ENCODE assay signal across 15 cellular contexts in genomic region chr12:34403706-34404376, GRCh38.
DNase-seq lines count a peak whose midpoint lies in the region; ATAC-seq and TF ChIP-seq lines count a peak whose summit lies in the region.
"Had no signal": no experiment of that assay in that cellular context is flagged by ENCODE, and none has a peak within 500 bp of the region (broad histone marks: within the 10 kb centered on the region; RNA-seq: fewer than 3 reads in every experiment).

No MANE protein-coding gene starts in this region.

- ATAC-seq in body of pancreas (no peak), lung (ENCODE audit: insufficient read depth, low FRiP score) (no peak), upper lobe of right lung (no peak), HG03521 (IDR thresholded peaks at IDR 0.05; ENCODE audit: unreplicated experiment) (no peak), GM18502 (IDR thresholded peaks at IDR 0.05; ENCODE audit: poor library complexity, unreplicated experiment) (no peak)
- ATAC-seq: activated CD8-positive, alpha-beta T cell treated with anti-CD3 and anti-CD28 coated beads for 36 hours; gastroesophageal sphincter; GM12878 had no signal

- no peak overlapping the region for H3K4me3 Mint-ChIP-seq in activated naive CD4-positive, alpha-beta T cell treated with anti-CD3 and anti-CD28 coated beads for 36 hours
- H3K4me3 Mint-ChIP-seq: activated CD8-positive, alpha-beta T cell treated with anti-CD3 and anti-CD28 coated beads for 36 hours; endodermal cell had no signal

- TF ChIP-seq CTCF in body of pancreas (IDR thresholded peaks at IDR 0.05) (no peak), lung (IDR thresholded peaks at IDR 0.05; ENCODE audit: control extremely low read depth, extremely low read depth) (no peak), upper lobe of right lung (IDR thresholded peaks at IDR 0.05) (no peak), smooth muscle cell (IDR thresholded peaks at IDR 0.05; ENCODE audit: borderline replicate concordance, insufficient read depth, poor library complexity, severe bottlenecking) (no peak)

- peak; percentile 3 for DNase-seq in activated naive CD4-positive, alpha-beta T cell treated with anti-CD3 and anti-CD28 coated beads for 36 hours
- no peak for DNase-seq in activated naive CD4-positive, alpha-beta T cell treated with Interleukin-2 at 50 U/mL for 16 hours
- DNase-seq in body of pancreas = peak in 3 of 4 donors; percentile 1 to 2 (median 1)
- peak; percentile 24 for DNase-seq in lung (ENCODE audit: low spot score)
- DNase-seq in upper lobe of right lung = peak; percentile 50
- no peak for DNase-seq in smooth muscle cell (lab: John Stamatoyannopoulos, UW; ENCODE audit: unreplicated experiment)
- DNase-seq: activated CD8-positive, alpha-beta T cell treated with anti-CD3 and anti-CD28 coated beads for 36 hours; DMS79 had no signal

- 34 to 37% methylated on average over 14 to 19 of the region's 19 CpGs for WGBS in body of pancreas, 2 donors
- WGBS in lung, 2 donors = 54 to 68% methylated on average over 19 of the region's 19 CpGs
- WGBS in smooth muscle cell (ENCODE audit: low lambda C conversion rate) = 65% methylated on average over 19 of the region's 19 CpGs

- H3K27me3 ChIP-seq in body of pancreas = no peaks in the 10 kb centered on the region
- H3K27me3 ChIP-seq in lung (ENCODE audit: control insufficient read depth, insufficient read depth) = no peaks in the 10 kb centered on the region
- no peaks in the 10 kb centered on the region for H3K27me3 ChIP-seq in upper lobe of right lung
- no peaks in the 10 kb centered on the region for H3K27me3 ChIP-seq in smooth muscle cell (ENCODE audit: low read depth)
- H3K27me3 ChIP-seq: neutrophil had no signal

- H3K4me1 ChIP-seq in body of pancreas (no peaks in the 10 kb centered on the region), lung (ENCODE audit: control insufficient read depth in 2 of 2, insufficient read depth in 2 of 2, low read length in 2 of 2) (no peaks in the 10 kb centered on the region), upper lobe of right lung (no peaks in the 10 kb centered on the region), smooth muscle cell (ENCODE audit: low read depth) (no peaks in the 10 kb centered on the region)
- H3K4me1 ChIP-seq: gastroesophageal sphincter, HAP-1 had no signal

- intact Hi-C loops in activated naive CD4-positive, alpha-beta T cell treated with anti-CD3 and anti-CD28 coated beads for 36 hours (cut with micrococcal nuclease) = loop anchor here (5.0 kb wide), 1 partner anchor 282 kb away; no protein-coding TSS in a partner anchor
- intact Hi-C loops in body of pancreas (cut with DNase I) (no loop called here), upper lobe of right lung (cut with DNase I) (no loop called here)

- no peaks in the 10 kb centered on the region for H3K36me3 ChIP-seq in body of pancreas (replicated peaks in 1 of 2; ENCODE audit: insufficient read depth in 1 of 2, low read depth in 2 of 2)
- no peaks in the 10 kb centered on the region for H3K36me3 ChIP-seq in lung (ENCODE audit: control insufficient read depth in 2 of 2, insufficient read depth in 2 of 2, low read length in 2 of 2)
- H3K36me3 ChIP-seq in upper lobe of right lung = no peaks in the 10 kb centered on the region
- H3K36me3 ChIP-seq in smooth muscle cell (ENCODE audit: low read depth) = no peaks in the 10 kb centered on the region
- H3K36me3 ChIP-seq: gastroesophageal sphincter, HAP-1, neutrophil had no signal

- peaks cover 33% of the 10 kb centered on the region for H3K9me3 Mint-ChIP-seq in activated naive CD4-positive, alpha-beta T cell treated with anti-CD3 and anti-CD28 coated beads for 36 hours

- H3K9ac ChIP-seq in smooth muscle cell (ENCODE audit: low read depth) = no peak overlapping the region

- H4K20me1 ChIP-seq in smooth muscle cell (ENCODE audit: low read depth) = no peaks in the 10 kb centered on the region

- H3K4me1 Mint-ChIP-seq in activated naive CD4-positive, alpha-beta T cell treated with anti-CD3 and anti-CD28 coated beads for 36 hours (ENCODE audit: low read depth) = no peaks in the 10 kb centered on the region
- H3K4me1 Mint-ChIP-seq: endodermal cell had no signal

- H3F3A ChIP-seq in smooth muscle cell (ENCODE audit: low read depth) = no peaks in the 10 kb centered on the region

- CTCF ChIA-PET in activated naive CD4-positive, alpha-beta T cell treated with anti-CD3 and anti-CD28 coated beads for 36 hours (lab: Charles Lee) = no interaction called here

- H3K36me3 Mint-ChIP-seq in activated naive CD4-positive, alpha-beta T cell treated with anti-CD3 and anti-CD28 coated beads for 36 hours (ENCODE audit: low read depth) = peaks cover 6% of the 10 kb centered on the region

- H3K4me3 ChIP-seq in body of pancreas (no peak overlapping the region), lung (no peak overlapping the region), upper lobe of right lung (no peak overlapping the region), smooth muscle cell (no peak overlapping the region)
- H3K4me3 ChIP-seq: gastroesophageal sphincter, GM12878, HAP-1 had no signal

- H2AFZ ChIP-seq in smooth muscle cell (ENCODE audit: low read depth) = no peak overlapping the region

- H3K9me3 ChIP-seq in body of pancreas = peaks cover 0 to 77% (median 0%) of the 10 kb centered on the region in 3 donors
- H3K9me3 ChIP-seq in lung (ENCODE audit: control insufficient read depth in 2 of 2, insufficient read depth in 1 of 2, low read length in 1 of 2) = peaks cover under 1 to 82% of the 10 kb centered on the region in 2 donors
- H3K9me3 ChIP-seq in upper lobe of right lung = peaks cover 24% of the 10 kb centered on the region
- H3K9me3 ChIP-seq in smooth muscle cell (replicated peaks; ENCODE audit: low read depth) = no peaks in the 10 kb centered on the region

- no peak for TF ChIP-seq POLR2A in body of pancreas (IDR thresholded peaks at IDR 0.05)

- H3K27ac ChIP-seq in body of pancreas (no peak overlapping the region), lung (ENCODE audit: low read depth in 1 of 2, low read length in 1 of 2) (no peak overlapping the region), upper lobe of right lung (no peak overlapping the region), smooth muscle cell (ENCODE audit: low read depth) (no peak overlapping the region)
- H3K27ac ChIP-seq: gastroesophageal sphincter, neutrophil had no signal

- H3K27ac Mint-ChIP-seq in activated naive CD4-positive, alpha-beta T cell treated with anti-CD3 and anti-CD28 coated beads for 36 hours = no peak overlapping the region
- H3K27ac Mint-ChIP-seq: activated CD8-positive, alpha-beta T cell treated with anti-CD3 and anti-CD28 coated beads for 36 hours; endodermal cell had no signal

- no peaks in the 10 kb centered on the region for H3K79me2 ChIP-seq in smooth muscle cell (ENCODE audit: low read depth)

- no peaks in the 10 kb centered on the region for H3K27me3 Mint-ChIP-seq in activated naive CD4-positive, alpha-beta T cell treated with anti-CD3 and anti-CD28 coated beads for 36 hours (ENCODE audit: low read depth)
- H3K27me3 Mint-ChIP-seq: activated CD8-positive, alpha-beta T cell treated with anti-CD3 and anti-CD28 coated beads for 36 hours had no signal

- H3K4me2 ChIP-seq in smooth muscle cell = no peak overlapping the region

Comparison
In these comparisons a context has a peak if more than half of its experiments do, and no peak if none do; other contexts are left out.
1. DNase-seq: peak in activated naive CD4-positive, alpha-beta T cell treated with anti-CD3 and anti-CD28 coated beads for 36 hours (single experiment), body of pancreas (3 of 4), lung (single experiment) and upper lobe of right lung (single experiment); none in activated naive CD4-positive, alpha-beta T cell treated with Interleukin-2 at 50 U/mL for 16 hours (single experiment) and smooth muscle cell (single experiment).